1 cellular context compared by ENCODE assay signal in genomic region chr1:222713091-222714012, GRCh38.
TF ChIP-seq lines count a peak whose summit lies in the region.

No MANE protein-coding gene starts in this region.

TF ChIP-seq in K562, 482 proteins besides CTCF, POLR2A, EP300 and RAD21 (continued from another document and continues in another):
- TF ChIP-seq CHD7 (IDR thresholded peaks at IDR 0.05; ENCODE audit: low read depth, low read length) (no peak), C11orf30 (IDR thresholded peaks at IDR 0.05; ENCODE audit: low read depth) (no peak; the same call in 1 of the 2 replicates), ZNF511 (CRISPR knock-in tag; IDR thresholded peaks at IDR 0.05) (0 out of 2 replicates have a peak, but pooled peaks have one; percentile 57), ZNF134 (CRISPR knock-in tag; conservative IDR thresholded peaks at IDR 0.05) (no peak), KAT7 (CRISPR knock-in tag; IDR thresholded peaks at IDR 0.05; ENCODE audit: borderline replicate concordance) (no peak; the same call in 1 of the 2 replicates), FOXJ2 (tag; IDR thresholded peaks at IDR 0.05) (peak; percentile 86), ETS2 (tag; IDR thresholded peaks at IDR 0.05; ENCODE audit: borderline replicate concordance, poor library complexity, severe bottlenecking) (no peak), NR4A1 (CRISPR knock-in tag; IDR thresholded peaks at IDR 0.05) (no peak), NR4A1 (tag; IDR thresholded peaks at IDR 0.05) (no peak), KLF13 (tag; IDR thresholded peaks at IDR 0.05; ENCODE audit: borderline replicate concordance, low read depth) (0 out of 2 replicates have a peak, but pooled peaks have one; percentile 16), ARNT (IDR thresholded peaks at IDR 0.05) (no peak; a peak in 1 of 4 replicates), ZBTB5 (IDR thresholded peaks at IDR 0.05) (no peak), ZZZ3 (IDR thresholded peaks at IDR 0.05) (no peak), MTA3 (IDR thresholded peaks at IDR 0.05; ENCODE audit: borderline replicate concordance) (no peak), KLF6 (CRISPR knock-in tag; IDR thresholded peaks at IDR 0.05; ENCODE audit: borderline replicate concordance) (0 out of 2 replicates have a peak, but pooled peaks have one; percentile 16), ASH1L (IDR thresholded peaks at IDR 0.05; ENCODE audit: borderline replicate concordance, low read depth, partially characterized antibody) (no peak), MCM7 (IDR thresholded peaks at IDR 0.05) (no peak), CHD4 (IDR thresholded peaks at IDR 0.05; ENCODE audit: insufficient read depth, insufficient replicate concordance, low read depth, low read length, poor library complexity, severe bottlenecking) (no peak), L3MBTL2 (IDR thresholded peaks at IDR 0.05) (peak; percentile 84), RB1 (IDR thresholded peaks at IDR 0.05; ENCODE audit: low read depth) (peak; percentile 41; the same call in 1 of the 2 replicates), ZFP36 (IDR thresholded peaks at IDR 0.05; ENCODE audit: low read depth, low read length, partially characterized antibody) (peak; percentile 66), PRDM10 (IDR thresholded peaks at IDR 0.05; ENCODE audit: partially characterized antibody) (peak; percentile 7), ATF6 (CRISPR knock-in tag; IDR thresholded peaks at IDR 0.05) (no peak), ZSCAN29 (IDR thresholded peaks at IDR 0.05) (no peak), BHLHE40 (IDR thresholded peaks at IDR 0.05; ENCODE audit: low read length) (peak; percentile 100), CLOCK (CRISPR knock-in tag; IDR thresholded peaks at IDR 0.05; ENCODE audit: borderline replicate concordance) (no peak), JUNB (CRISPR knock-in tag; conservative IDR thresholded peaks at IDR 0.05) (no peak), ZNF583 (CRISPR knock-in tag; IDR thresholded peaks at IDR 0.05) (no peak), USF1 (CRISPR knock-in tag; IDR thresholded peaks at IDR 0.05) (no peak)
